ENCODE assay signal across 8 cellular contexts in genomic region chr5:14108170-14108996, GRCh38. TPM values are rescaled to one million over a fixed set of nuclear protein-coding genes. Genes with fewer than 3 reads are reported as not detected.
DNase-seq lines count a peak whose midpoint lies in the region; ATAC-seq and TF ChIP-seq lines count a peak whose summit lies in the region.

No MANE protein-coding gene starts in this region.

- H3K9me3 ChIP-seq in HUES64 (ENCODE audit: insufficient read depth, low read depth, low read length) (0 out of 2 replicates have a peak, but pooled peaks cover 4% of the 10 kb centered on the region), Peyer's patch (no peaks in the 10 kb centered on the region)

- peaks cover 20% of the 10 kb centered on the region for H3K4me1 Mint-ChIP-seq in activated CD8-positive, alpha-beta memory T cell treated with anti-CD3 and anti-CD28 coated beads, Interleukin-2, amount 10 ng/mL, durations not matched to agents 7 days and 5 days
- peaks cover 14% of the 10 kb centered on the region for H3K4me1 Mint-ChIP-seq in stimulated activated effector memory CD8-positive, alpha-beta T cell treated with anti-CD3 and anti-CD28 coated beads, Interleukin-12 subunit alpha, Interleukin-12 subunit beta, amount 100 ng/mL, for 72 hours

- no peaks in the 10 kb centered on the region for H3K27me3 ChIP-seq in HUES64 (ENCODE audit: insufficient read depth, low read length)
- H3K27me3 ChIP-seq in Peyer's patch = no peaks in the 10 kb centered on the region
- H3K27me3 ChIP-seq in kidney epithelial cell (ENCODE audit: control insufficient read depth, insufficient read depth, low read length) = no peaks in the 10 kb centered on the region

- peak; percentile 23 for DNase-seq in activated CD8-positive, alpha-beta memory T cell treated with anti-CD3 and anti-CD28 coated beads, Interleukin-2, amount 50 U/mL, for 4 hours
- no peak for DNase-seq in activated CD8-positive, alpha-beta memory T cell treated with anti-CD3 and anti-CD28 coated beads, Interleukin-2, amount 10 ng/mL, durations not matched to agents 7 days and 5 days
- DNase-seq in Peyer's patch (peak; percentile 53 to 82 (median 67)), cerebellum (ENCODE audit: low spot score) (peak; percentile 50), kidney epithelial cell (ENCODE audit: low read depth) (peak; percentile 34)
- no peak for DNase-seq in stimulated activated effector memory CD8-positive, alpha-beta T cell treated with anti-CD3 and anti-CD28 coated beads, Interleukin-12 subunit alpha, Interleukin-12 subunit beta, amount 100 ng/mL, for 72 hours (ENCODE audit: low spot score in 2 of 2)

- H3K4me1 ChIP-seq in HUES64 (ENCODE audit: insufficient read depth, low read length) (peaks cover 19% of the 10 kb centered on the region), Peyer's patch (peaks cover 0 to 15% (median 0%) of the 10 kb centered on the region in 4 donors)

- H3K36me3 ChIP-seq in HUES64 (ENCODE audit: insufficient read depth, low read length) (no peaks in the 10 kb centered on the region), Peyer's patch (no peaks in the 10 kb centered on the region), kidney epithelial cell (ENCODE audit: control insufficient read depth, insufficient read depth, low read length) (no peaks in the 10 kb centered on the region)

- no peak overlapping the region for H3K27ac ChIP-seq in HUES64 (ENCODE audit: low read depth, low read length)
- no peak overlapping the region for H3K27ac ChIP-seq in Peyer's patch

- no peaks in the 10 kb centered on the region for H3K9me3 Mint-ChIP-seq in activated CD8-positive, alpha-beta memory T cell treated with anti-CD3 and anti-CD28 coated beads, Interleukin-2, amount 10 ng/mL, durations not matched to agents 7 days and 5 days (ENCODE audit: low read depth)
- peaks cover 3% of the 10 kb centered on the region for H3K9me3 Mint-ChIP-seq in stimulated activated effector memory CD8-positive, alpha-beta T cell treated with anti-CD3 and anti-CD28 coated beads, Interleukin-12 subunit alpha, Interleukin-12 subunit beta, amount 100 ng/mL, for 72 hours

- H3K4me3 ChIP-seq in HUES64 (ENCODE audit: low read length) (peak overlapping the region; percentile 44), Peyer's patch (peak overlapping the region in 3 of 4 donors; percentile 9 to 25 (median 12)), kidney epithelial cell (ENCODE audit: low read depth, low read length) (no peak overlapping the region)

- no peak overlapping the region for H3K4me3 Mint-ChIP-seq in activated CD8-positive, alpha-beta memory T cell treated with anti-CD3 and anti-CD28 coated beads, Interleukin-2, amount 10 ng/mL, durations not matched to agents 7 days and 5 days
- peak overlapping the region; percentile 28 for H3K4me3 Mint-ChIP-seq in stimulated activated effector memory CD8-positive, alpha-beta T cell treated with anti-CD3 and anti-CD28 coated beads, Interleukin-12 subunit alpha, Interleukin-12 subunit beta, amount 100 ng/mL, for 72 hours

- CTCF ChIA-PET in activated CD8-positive, alpha-beta memory T cell treated with anti-CD3 and anti-CD28 coated beads, Interleukin-2, amount 10 ng/mL, durations not matched to agents 7 days and 5 days (lab: Charles Lee) = interaction anchor here (1.2 kb wide), 1 partner anchor 541 kb away, joined by 4 read pairs; no protein-coding TSS in a partner anchor

- H3K27ac Mint-ChIP-seq in activated CD8-positive, alpha-beta memory T cell treated with anti-CD3 and anti-CD28 coated beads, Interleukin-2, amount 10 ng/mL, durations not matched to agents 7 days and 5 days = no peak overlapping the region
- peak overlapping the region; percentile 52 for H3K27ac Mint-ChIP-seq in stimulated activated effector memory CD8-positive, alpha-beta T cell treated with anti-CD3 and anti-CD28 coated beads, Interleukin-12 subunit alpha, Interleukin-12 subunit beta, amount 100 ng/mL, for 72 hours

- TF ChIP-seq CTCF in Peyer's patch (IDR thresholded peaks at IDR 0.05) (peak; percentile 36 to 76 (median 66)), kidney epithelial cell (IDR thresholded peaks at IDR 0.05; ENCODE audit: insufficient read depth, low read length, poor library complexity, severe bottlenecking) (peak; percentile 80)

- 22% methylated on average over 21 of the region's 21 CpGs for whole genome bisulfite sequencing in HUES64

- ATAC-seq in activated CD8-positive, alpha-beta memory T cell treated with anti-CD3 and anti-CD28 coated beads, Interleukin-2, amount 10 ng/mL, durations not matched to agents 7 days and 5 days = no peak
- ATAC-seq in GM21723 (IDR thresholded peaks at IDR 0.05; ENCODE audit: unreplicated experiment) = peak; percentile 76
- ATAC-seq in stimulated activated effector memory CD8-positive, alpha-beta T cell treated with anti-CD3 and anti-CD28 coated beads, Interleukin-12 subunit alpha, Interleukin-12 subunit beta, amount 100 ng/mL, for 72 hours = peak; percentile 43

- H3K27me3 Mint-ChIP-seq in activated CD8-positive, alpha-beta memory T cell treated with anti-CD3 and anti-CD28 coated beads, Interleukin-2, amount 10 ng/mL, durations not matched to agents 7 days and 5 days = peaks cover 10% of the 10 kb centered on the region

- H3K9ac ChIP-seq in HUES64 (ENCODE audit: low read depth, low read length) = peak overlapping the region; percentile 54

- TF ChIP-seq POLR2A in Peyer's patch (IDR thresholded peaks at IDR 0.05) = no peak

- no peaks in the 10 kb centered on the region for H3K36me3 Mint-ChIP-seq in activated CD8-positive, alpha-beta memory T cell treated with anti-CD3 and anti-CD28 coated beads, Interleukin-2, amount 10 ng/mL, durations not matched to agents 7 days and 5 days
- H3K36me3 Mint-ChIP-seq in stimulated activated effector memory CD8-positive, alpha-beta T cell treated with anti-CD3 and anti-CD28 coated beads, Interleukin-12 subunit alpha, Interleukin-12 subunit beta, amount 100 ng/mL, for 72 hours = no peaks in the 10 kb centered on the region

RNA-seq across cellular contexts. Expression of gene TRIO, which starts 34.8 kb away (rescaled TPM):
- total RNA-seq in activated CD8-positive, alpha-beta memory T cell treated with anti-CD3 and anti-CD28 coated beads, Interleukin-2, amount 10 ng/mL, durations not matched to agents 7 days and 5 days = 10 to 100 TPM in 1 of 2 experiments, 1 to 10 TPM in 1; 5.7 to 15.7 TPM
- polyA plus RNA-seq in HUES64 (2013, experiment 1 of 2) = 24.8 TPM
- 25.6 TPM for polyA plus RNA-seq in HUES64 (2013, experiment 2 of 2)
- total RNA-seq in Peyer's patch (100 to 1,000 TPM; 171 to 456 (median 340) TPM), cerebellum (422 TPM), kidney epithelial cell (174 and 196 TPM in 2 replicates)

Comparison
In these comparisons a context has a peak if more than half of its experiments do, and no peak if none do; other contexts are left out.
1. DNase-seq: peak in activated CD8-positive, alpha-beta memory T cell treated with anti-CD3 and anti-CD28 coated beads, Interleukin-2, amount 50 U/mL, for 4 hours (single experiment), Peyer's patch (3 of 3), cerebellum (single experiment) and kidney epithelial cell (single experiment); none in activated CD8-positive, alpha-beta memory T cell treated with anti-CD3 and anti-CD28 coated beads, Interleukin-2, amount 10 ng/mL, durations not matched to agents 7 days and 5 days (single experiment) and stimulated activated effector memory CD8-positive, alpha-beta T cell treated with anti-CD3 and anti-CD28 coated beads, Interleukin-12 subunit alpha, Interleukin-12 subunit beta, amount 100 ng/mL, for 72 hours (0 of 2).
2. RNA of gene TRIO, which starts 34.8 kb away (total RNA-seq): 422 TPM in cerebellum (single experiment), 171 to 456 TPM in Peyer's patch and 174 to 196 TPM in kidney epithelial cell; 5.7 to 15.7 TPM in activated CD8-positive, alpha-beta memory T cell treated with anti-CD3 and anti-CD28 coated beads, Interleukin-2, amount 10 ng/mL, durations not matched to agents 7 days and 5 days; every median in the first group is over 10 times any median in the second.